Comparison of ENCODE assay signal across 14 cellular contexts in the genomic region with DNA sequence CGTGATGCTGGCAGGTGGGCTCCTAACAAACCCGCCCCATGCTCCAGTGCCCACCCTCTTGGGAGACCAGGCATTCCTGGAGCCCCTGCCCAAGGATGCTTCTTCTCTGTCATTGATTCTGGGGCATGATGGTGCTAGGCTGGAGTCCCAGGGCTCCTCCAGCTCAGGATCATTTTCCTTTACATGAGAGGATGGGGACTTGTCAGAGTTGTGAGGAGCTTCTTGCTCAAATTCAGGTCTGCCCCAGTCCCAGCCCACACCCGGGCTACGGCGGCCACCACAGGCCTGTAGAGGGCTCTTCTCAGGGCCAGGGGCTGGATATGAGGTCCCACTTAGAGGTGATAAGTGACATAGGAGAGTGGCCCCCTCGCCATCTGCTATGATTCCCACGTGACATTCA.
A peak's percentile ranks its signal among the peaks of the same experiment; 100 is the strongest.
DNase-seq lines count a peak whose midpoint lies in the region; ATAC-seq and TF ChIP-seq lines count a peak whose summit lies in the region.
"Had no signal": no experiment of that assay in that cellular context is flagged by ENCODE, and none has a peak within 500 bp of the region (broad histone marks: within the 10 kb centered on the region; RNA-seq: fewer than 3 reads in every experiment).

No MANE protein-coding gene starts in this region.

- TF ChIP-seq CTCF in right atrium auricular region (IDR thresholded peaks at IDR 0.05), result no peak
- TF ChIP-seq CTCF in dorsolateral prefrontal cortex (IDR thresholded peaks at IDR 0.05 in 54 of 56, conservative IDR thresholded peaks at IDR 0.05 in 2 of 56; ENCODE audit: low read depth in 1 of 56, partially characterized antibody in 56 of 56), result no peak

- no peaks in the 10 kb centered on the region for H3K36me3 ChIP-seq in right atrium auricular region
- H3K36me3 ChIP-seq in mesenchymal stem cell (ENCODE audit: control insufficient read depth in 1 of 2, insufficient read depth in 2 of 2, low read depth in 1 of 2, low read length in 2 of 2), result no peaks in the 10 kb centered on the region
- H3K36me3 ChIP-seq: BLaER1 treated with 17β-estradiol and CSF1 and Interleukin-3, amounts not matched to agents 10 nM and 100 nM had no signal

- intact Hi-C loops in left ventricle myocardium superior (cut with micrococcal nuclease), result no loop called here
- intact Hi-C loops in dorsolateral prefrontal cortex (cut with DNase I), result no loop called here

- H3K27me3 ChIP-seq in right atrium auricular region, result no peaks in the 10 kb centered on the region
- H3K27me3 ChIP-seq in mesenchymal stem cell (ENCODE audit: control insufficient read depth in 1 of 2, insufficient read depth in 1 of 2, low read length in 2 of 2), result peaks cover 0 to 4% of the 10 kb centered on the region in 2 experiments
- H3K27me3 ChIP-seq in dorsolateral prefrontal cortex, result peaks cover 0 to 4% (median 0%) of the 10 kb centered on the region in 45 donors
- H3K27me3 ChIP-seq: BLaER1 treated with 17β-estradiol and CSF1 and Interleukin-3, amounts not matched to agents 10 nM and 100 nM had no signal

- H3K14ac ChIP-seq in mesenchymal stem cell (ENCODE audit: low read length in 2 of 2), result no peak overlapping the region

- no peak overlapping the region for H2AFZ ChIP-seq in mesenchymal stem cell (ENCODE audit: low read depth, low read length)
- H2AFZ ChIP-seq: GM23338 had no signal

- H3K9me3 ChIP-seq in right atrium auricular region, result no peaks in the 10 kb centered on the region
- no peaks in the 10 kb centered on the region for H3K9me3 ChIP-seq in mesenchymal stem cell (ENCODE audit: control insufficient read depth, low read length)
- H3K9me3 ChIP-seq: BLaER1 treated with 17β-estradiol and CSF1 and Interleukin-3, amounts not matched to agents 10 nM and 100 nM had no signal

- 94% methylated on average over 7 of the region's 7 CpGs for WGBS in mesenchymal stem cell

- ATAC-seq in left ventricle myocardium superior, result no peak
- ATAC-seq: CD8-positive, alpha-beta T cell; GM23338 had no signal

- no peak overlapping the region for H3K18ac ChIP-seq in mesenchymal stem cell (ENCODE audit: low read depth in 1 of 2, low read length in 2 of 2)

- DNase-seq in right atrium auricular region (ENCODE audit: low spot score), result peak; percentile 30
- DNase-seq in left ventricle myocardium superior, result no peak
- DNase-seq in mesenchymal stem cell, result no peak
- DNase-seq in stimulated activated CD8-positive, alpha-beta memory T cell treated with anti-CD3 and anti-CD28 coated beads, Interleukin-4, amount 100 ng/mL, for 48 hours, result peak; percentile 12
- no peak for DNase-seq in dorsolateral prefrontal cortex
- no peak for DNase-seq in Ammon's horn (ENCODE audit: low spot score)
- DNase-seq in NCI-H1930 (lab: John Stamatoyannopoulos, UW), result no peak
- DNase-seq: 8988T, Calu3, GF-D8, HCEC 1CT had no signal

- H3K23ac ChIP-seq in mesenchymal stem cell (ENCODE audit: low read length in 2 of 2), result no peak overlapping the region

- peak overlapping the region in 1 of 2 experiments; percentile 5 for H3K4ac ChIP-seq in mesenchymal stem cell (ENCODE audit: low read depth in 1 of 2, low read length in 2 of 2)

- H3K9ac ChIP-seq in mesenchymal stem cell (ENCODE audit: low read length), result no peak overlapping the region
- H3K9ac ChIP-seq: BLaER1 treated with 17β-estradiol and CSF1 and Interleukin-3, amounts not matched to agents 10 nM and 100 nM had no signal

- no peak overlapping the region for H3K4me3 ChIP-seq in right atrium auricular region
- H3K4me3 ChIP-seq in mesenchymal stem cell (ENCODE audit: insufficient read depth in 1 of 2, low read depth in 1 of 2, low read length in 2 of 2), result no peak overlapping the region
- no peak overlapping the region for H3K4me3 ChIP-seq in dorsolateral prefrontal cortex
- H3K4me3 ChIP-seq: BLaER1 treated with 17β-estradiol and CSF1 and Interleukin-3, amounts not matched to agents 10 nM and 100 nM; GM23338 had no signal

- H3K27ac ChIP-seq in right atrium auricular region (no peak overlapping the region), mesenchymal stem cell (ENCODE audit: low read length, poor library complexity, severe bottlenecking) (no peak overlapping the region), dorsolateral prefrontal cortex (no peak overlapping the region)
- H3K27ac ChIP-seq: BLaER1 treated with 17β-estradiol and CSF1 and Interleukin-3, amounts not matched to agents 10 nM and 100 nM had no signal

- no peak overlapping the region for H2BK120ac ChIP-seq in mesenchymal stem cell (ENCODE audit: low read depth, low read length)

- H2BK15ac ChIP-seq in mesenchymal stem cell (ENCODE audit: low read depth, poor library complexity, severe bottlenecking), result peak overlapping the region; percentile 73

- H3K79me1 ChIP-seq in mesenchymal stem cell (replicated peaks; ENCODE audit: low read length, poor library complexity, severe bottlenecking), result no peaks in the 10 kb centered on the region

- H3K4me1 ChIP-seq in right atrium auricular region (no peaks in the 10 kb centered on the region), mesenchymal stem cell (ENCODE audit: control insufficient read depth, insufficient read depth, low read depth, low read length) (no peaks in the 10 kb centered on the region)

- H2BK12ac ChIP-seq in mesenchymal stem cell (ENCODE audit: low read length in 2 of 2), result peak overlapping the region; percentile 9 to 45

- no peak overlapping the region for H4K91ac ChIP-seq in mesenchymal stem cell (ENCODE audit: low read length)

- no peak overlapping the region for H4K8ac ChIP-seq in mesenchymal stem cell (ENCODE audit: low read length)

- H3K4me2 ChIP-seq in mesenchymal stem cell (ENCODE audit: low read length, poor library complexity, severe bottlenecking), result no peak overlapping the region
- H3K4me2 ChIP-seq: GM23338 had no signal

- no peak overlapping the region for H2AK5ac ChIP-seq in mesenchymal stem cell (ENCODE audit: low read length, severe bottlenecking)

- H2BK5ac ChIP-seq in mesenchymal stem cell (ENCODE audit: low read depth, low read length, poor library complexity, severe bottlenecking), result no peak overlapping the region

Comparison
In these comparisons a context has a peak if more than half of its experiments do, and no peak if none do; other contexts are left out.
1. DNase-seq: peak in right atrium auricular region (single experiment) and stimulated activated CD8-positive, alpha-beta memory T cell treated with anti-CD3 and anti-CD28 coated beads, Interleukin-4, amount 100 ng/mL, for 48 hours (single experiment); none in left ventricle myocardium superior (single experiment), mesenchymal stem cell (single experiment), dorsolateral prefrontal cortex (0 of 10), Ammon's horn (single experiment) and NCI-H1930 (0 of 2).